ENCODE assay signal across 17 cellular contexts in the genomic region with DNA sequence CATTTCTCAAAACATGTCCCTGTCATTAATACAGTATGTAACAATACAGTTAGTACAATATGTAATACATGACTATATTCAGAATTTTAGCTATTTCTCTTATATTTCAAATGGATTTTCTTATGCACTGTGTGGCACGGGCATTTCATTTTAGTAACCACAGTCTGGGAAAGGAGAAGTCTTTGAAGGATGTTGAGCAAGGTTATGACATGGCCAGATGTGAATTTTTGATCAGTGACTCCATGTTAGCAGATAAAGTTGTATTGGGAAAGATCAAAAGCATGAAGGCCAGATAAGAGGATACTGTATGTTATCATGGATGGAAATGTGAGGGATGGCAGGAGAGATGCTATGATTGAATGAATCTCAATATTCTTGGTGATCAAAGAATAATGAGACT.
"Had no signal": no experiment of that assay in that cellular context is flagged by ENCODE, and none has a peak within 500 bp of the region (broad histone marks: within the 10 kb centered on the region; RNA-seq: fewer than 3 reads in every experiment).

No MANE protein-coding gene starts in this region.

- H3K4me1 Mint-ChIP-seq: activated CD4-positive, alpha-beta T cell treated with anti-CD3 and anti-CD28 coated beads for 36 hours; activated naive CD8-positive, alpha-beta T cell treated with anti-CD3 and anti-CD28 coated beads for 36 hours; memory B cell; stimulated activated naive B cell treated with anti-CD40 and anti-IgM and Interleukin-4, amounts not matched to agents 10 μg/mL and 1 μg/mL and 100 μg/mL, for 72 hours; WTC11 had no signal

- H3K27me3 Mint-ChIP-seq: activated CD4-positive, alpha-beta T cell treated with anti-CD3 and anti-CD28 coated beads for 36 hours; activated naive CD8-positive, alpha-beta T cell treated with anti-CD3 and anti-CD28 coated beads for 36 hours; stimulated activated naive B cell treated with anti-CD40 and anti-IgM and Interleukin-4, amounts not matched to agents 10 μg/mL and 1 μg/mL and 100 μg/mL, for 72 hours had no signal

- DNase-seq: activated CD4-positive, alpha-beta T cell treated with anti-CD3 and anti-CD28 coated beads for 36 hours; activated CD4-positive, alpha-beta T cell treated with anti-CD3 and anti-CD28 coated beads, Interleukin-2, amount 50 U/mL, for 48 hours; activated gamma-delta T cell treated with Interleukin-2 at 50 U/mL for 16 hours; activated naive CD8-positive, alpha-beta T cell treated with anti-CD3 and anti-CD28 coated beads for 36 hours; amygdala; dermis blood vessel endothelial cell; effector memory CD4-positive, alpha-beta T cell; esophagus squamous epithelium; gastrocnemius medialis; head of caudate nucleus; left ventricle myocardium superior; retina; stimulated activated naive B cell treated with anti-CD40 and anti-IgM and Interleukin-4, amounts not matched to agents 10 μg/mL and 1 μg/mL and 100 μg/mL, for 72 hours; upper lobe of right lung had no signal

- H3K4me3 Mint-ChIP-seq: activated CD4-positive, alpha-beta T cell treated with anti-CD3 and anti-CD28 coated beads for 36 hours; activated naive CD8-positive, alpha-beta T cell treated with anti-CD3 and anti-CD28 coated beads for 36 hours; memory B cell; neural crest cell; stimulated activated naive B cell treated with anti-CD40 and anti-IgM and Interleukin-4, amounts not matched to agents 10 μg/mL and 1 μg/mL and 100 μg/mL, for 72 hours; WTC11 had no signal

- H3K36me3 Mint-ChIP-seq: activated naive CD8-positive, alpha-beta T cell treated with anti-CD3 and anti-CD28 coated beads for 36 hours; memory B cell; stimulated activated naive B cell treated with anti-CD40 and anti-IgM and Interleukin-4, amounts not matched to agents 10 μg/mL and 1 μg/mL and 100 μg/mL, for 72 hours had no signal

- H3K27ac Mint-ChIP-seq: activated CD4-positive, alpha-beta T cell treated with anti-CD3 and anti-CD28 coated beads for 36 hours; activated naive CD8-positive, alpha-beta T cell treated with anti-CD3 and anti-CD28 coated beads for 36 hours; memory B cell; stimulated activated naive B cell treated with anti-CD40 and anti-IgM and Interleukin-4, amounts not matched to agents 10 μg/mL and 1 μg/mL and 100 μg/mL, for 72 hours; WTC11 had no signal

- ATAC-seq: activated CD4-positive, alpha-beta T cell treated with anti-CD3 and anti-CD28 coated beads for 36 hours; gastrocnemius medialis; left ventricle myocardium superior; stimulated activated naive B cell treated with anti-CD40 and anti-IgM and Interleukin-4, amounts not matched to agents 10 μg/mL and 1 μg/mL and 100 μg/mL, for 72 hours; upper lobe of right lung; WTC11 had no signal
